Comparison of ENCODE assay signal across 2 cellular contexts in genomic region chr12:2017724-2018337, GRCh38.
TF ChIP-seq lines count a peak whose summit lies in the region.

No MANE protein-coding gene starts in this region.

TF ChIP-seq in liver, 16 proteins besides CTCF, POLR2A, EP300 and RAD21:
- TF ChIP-seq EGR1 (IDR thresholded peaks at IDR 0.05; ENCODE audit: low read depth in 2 of 2), result no peak
- peak; percentile 94 for TF ChIP-seq NR2F2 (IDR thresholded peaks at IDR 0.05)
- no peak for TF ChIP-seq ATF3 (IDR thresholded peaks at IDR 0.05)
- no peak for TF ChIP-seq MAX (IDR thresholded peaks at IDR 0.05)
- no peak for TF ChIP-seq REST (IDR thresholded peaks at IDR 0.05)
- no peak for TF ChIP-seq FOXA2 (IDR thresholded peaks at IDR 0.05)
- no peak for TF ChIP-seq HNF4G (IDR thresholded peaks at IDR 0.05)
- TF ChIP-seq RXRA (IDR thresholded peaks at IDR 0.05), result no peak

TF ChIP-seq in HepG2, 621 proteins besides CTCF, POLR2A, EP300 and RAD21:
- TF ChIP-seq HES4 (CRISPR knock-in tag; IDR thresholded peaks at IDR 0.05; ENCODE audit: borderline replicate concordance) (no peak), CENPX (CRISPR knock-in tag; IDR thresholded peaks at IDR 0.05) (no peak), THAP9 (CRISPR knock-in tag; IDR thresholded peaks at IDR 0.05; ENCODE audit: borderline replicate concordance) (no peak)
